ENCODE assay signal across 1 cellular context in the genomic region with DNA sequence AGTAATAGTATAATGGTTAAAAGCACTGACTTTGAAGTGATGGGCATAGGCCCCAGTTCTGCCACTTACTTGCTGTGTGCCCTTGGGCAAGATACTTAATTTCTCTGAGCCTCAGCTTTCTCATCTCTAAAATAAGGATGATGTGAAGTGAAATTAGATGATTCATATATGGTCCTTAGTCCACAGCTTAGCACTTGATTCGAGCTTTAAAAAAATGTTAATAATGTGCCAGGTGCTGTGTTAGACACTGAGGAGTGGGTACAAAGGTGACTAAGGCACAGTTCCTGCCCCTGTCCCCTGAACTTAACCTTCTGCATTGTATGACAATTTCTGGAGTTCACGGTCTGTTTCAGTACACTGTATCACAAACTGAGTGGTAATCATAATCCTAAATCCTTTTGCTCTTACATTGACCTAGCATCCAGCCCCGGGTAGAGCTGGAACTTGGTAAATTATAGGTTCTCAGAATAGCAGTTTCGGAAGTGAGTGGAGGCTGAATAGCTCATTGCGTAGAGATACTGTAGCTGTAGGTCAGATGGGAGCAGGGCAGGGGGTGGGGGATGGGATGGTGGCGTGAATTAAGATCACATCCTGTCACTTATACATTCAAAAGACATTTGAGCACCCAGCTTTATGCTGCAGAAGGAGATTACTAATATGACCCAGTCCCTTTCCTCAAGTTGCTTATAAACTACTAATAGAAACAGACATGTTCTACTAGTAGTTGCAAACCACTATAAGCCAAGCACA.
TF ChIP-seq lines count a peak whose summit lies in the region.

No MANE protein-coding gene starts in this region.

TF ChIP-seq in WTC11, 78 proteins besides CTCF, POLR2A, EP300 and RAD21 (continued from another document):
- TF ChIP-seq, protein P1, sequence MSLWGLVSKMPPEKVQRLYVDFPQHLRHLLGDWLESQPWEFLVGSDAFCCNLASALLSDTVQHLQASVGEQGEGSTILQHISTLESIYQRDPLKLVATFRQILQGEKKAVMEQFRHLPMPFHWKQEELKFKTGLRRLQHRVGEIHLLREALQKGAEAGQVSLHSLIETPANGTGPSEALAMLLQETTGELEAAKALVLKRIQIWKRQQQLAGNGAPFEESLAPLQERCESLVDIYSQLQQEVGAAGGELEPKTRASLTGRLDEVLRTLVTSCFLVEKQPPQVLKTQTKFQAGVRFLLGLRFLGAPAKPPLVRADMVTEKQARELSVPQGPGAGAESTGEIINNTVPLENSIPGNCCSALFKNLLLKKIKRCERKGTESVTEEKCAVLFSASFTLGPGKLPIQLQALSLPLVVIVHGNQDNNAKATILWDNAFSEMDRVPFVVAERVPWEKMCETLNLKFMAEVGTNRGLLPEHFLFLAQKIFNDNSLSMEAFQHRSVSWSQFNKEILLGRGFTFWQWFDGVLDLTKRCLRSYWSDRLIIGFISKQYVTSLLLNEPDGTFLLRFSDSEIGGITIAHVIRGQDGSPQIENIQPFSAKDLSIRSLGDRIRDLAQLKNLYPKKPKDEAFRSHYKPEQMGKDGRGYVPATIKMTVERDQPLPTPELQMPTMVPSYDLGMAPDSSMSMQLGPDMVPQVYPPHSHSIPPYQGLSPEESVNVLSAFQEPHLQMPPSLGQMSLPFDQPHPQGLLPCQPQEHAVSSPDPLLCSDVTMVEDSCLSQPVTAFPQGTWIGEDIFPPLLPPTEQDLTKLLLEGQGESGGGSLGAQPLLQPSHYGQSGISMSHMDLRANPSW (CRISPR knock-in tag; conservative IDR thresholded peaks at IDR 0.05; ENCODE audit: low read depth), result no peak
- TF ChIP-seq SMAD4 (CRISPR knock-in tag; IDR thresholded peaks at IDR 0.05), result no peak
